In genomic region chr6:1820165-1820564, GRCh38 we compare ENCODE assay signal across 23 cellular contexts.
DNase-seq lines count a peak whose midpoint lies in the region; ATAC-seq, FAIRE-seq and TF ChIP-seq lines count a peak whose summit lies in the region.
"Had no signal": no experiment of that assay in that cellular context is flagged by ENCODE, and none has a peak within 500 bp of the region (broad histone marks: within the 10 kb centered on the region; RNA-seq: fewer than 3 reads in every experiment).

No MANE protein-coding gene starts in this region.

- DNase-seq in GM04504 (ENCODE audit: low read depth) (peak; percentile 43), astrocyte (ENCODE audit: low read depth) (peak; percentile 47), glomerular visceral epithelial cell (ENCODE audit: extremely low spot score) (peak; percentile 7), NCI-H1048 (lab: John Stamatoyannopoulos, UW) (no peak), GM10266 (ENCODE audit: extremely low spot score) (no peak)
- DNase-seq in stimulated activated CD4-positive, alpha-beta T cell treated with anti-CD3 and anti-CD28 coated beads, Interleukin-12 subunit alpha, Interleukin-12 subunit beta, amount 100 ng/mL, for 4 hours: no peak
- DNase-seq: activated CD4-positive, alpha-beta T cell treated with anti-CD3 and anti-CD28 coated beads, Interleukin-2, amount 10 ng/mL, durations not matched to agents 24 days and 14 days; activated CD8-positive, alpha-beta memory T cell treated with anti-CD3 and anti-CD28 coated beads, Interleukin-2, amount 50 U/mL, for 48 hours; aorta; CD4-positive, CD25-positive, alpha-beta regulatory T cell; cortex of kidney; DMS53; immature natural killer cell; naive thymus-derived CD4-positive, alpha-beta T cell; NCI-H1694 treated with DMSO at 0.1 percent for 48 hours; NCI-H345; posterior cingulate gyrus; small intestine; stimulated activated CD8-positive, alpha-beta memory T cell treated with anti-CD3 and anti-CD28 coated beads, Interleukin-4, amount 100 ng/mL, for 48 hours; T-cell had no signal

- H3K4me1 Mint-ChIP-seq in astrocyte (ENCODE audit: low read depth, unreplicated experiment): peaks cover 4% of the 10 kb centered on the region
- H3K4me1 Mint-ChIP-seq: activated CD4-positive, alpha-beta T cell treated with anti-CD3 and anti-CD28 coated beads, Interleukin-2, amount 10 ng/mL, durations not matched to agents 24 days and 14 days; immature natural killer cell had no signal

- no peaks in the 10 kb centered on the region for H3K27me3 Mint-ChIP-seq in astrocyte (ENCODE audit: low read depth, unreplicated experiment)
- H3K27me3 Mint-ChIP-seq: activated CD4-positive, alpha-beta T cell treated with anti-CD3 and anti-CD28 coated beads, Interleukin-2, amount 10 ng/mL, durations not matched to agents 24 days and 14 days; CD4-positive, CD25-positive, alpha-beta regulatory T cell; IgD-negative memory B cell; naive thymus-derived CD4-positive, alpha-beta T cell; T-cell had no signal

- H3K9ac ChIP-seq in astrocyte (ENCODE audit: low read length): no peak overlapping the region

- FAIRE-seq in astrocyte (lab: Jason Lieb, UNC): no peak
- FAIRE-seq: small intestine had no signal

- ATAC-seq in GM21528 (IDR thresholded peaks at IDR 0.05; ENCODE audit: low FRiP score, unreplicated experiment): no peak
- ATAC-seq: naive thymus-derived CD4-positive, alpha-beta T cell; T-cell had no signal

- TF ChIP-seq CTCF in astrocyte (IDR thresholded peaks at IDR 0.05; ENCODE audit: insufficient read depth, low read depth, low read length) (no peak), GM10266 (IDR thresholded peaks at IDR 0.05; ENCODE audit: control insufficient read depth, insufficient read depth, low read depth, missing control alignments) (no peak)

- H3K4me3 ChIP-seq in astrocyte (ENCODE audit: insufficient read depth, low read depth, low read length): no peak overlapping the region
- H3K4me3 ChIP-seq: suprapubic skin had no signal

- no peaks in the 10 kb centered on the region for H3K9me3 ChIP-seq in astrocyte (ENCODE audit: insufficient read depth, low read depth, low read length)
- H3K9me3 ChIP-seq: suprapubic skin had no signal

- no peak overlapping the region for H3K27ac Mint-ChIP-seq in astrocyte (ENCODE audit: unreplicated experiment)
- H3K27ac Mint-ChIP-seq: activated CD4-positive, alpha-beta T cell treated with anti-CD3 and anti-CD28 coated beads, Interleukin-2, amount 10 ng/mL, durations not matched to agents 24 days and 14 days; CD4-positive, CD25-positive, alpha-beta regulatory T cell; IgD-negative memory B cell; immature natural killer cell; naive thymus-derived CD4-positive, alpha-beta T cell; T-cell had no signal

- no peak overlapping the region for H3K4me3 Mint-ChIP-seq in astrocyte (ENCODE audit: unreplicated experiment)
- H3K4me3 Mint-ChIP-seq: activated CD4-positive, alpha-beta T cell treated with anti-CD3 and anti-CD28 coated beads, Interleukin-2, amount 10 ng/mL, durations not matched to agents 24 days and 14 days; CD4-positive, CD25-positive, alpha-beta regulatory T cell; IgD-negative memory B cell; immature natural killer cell; naive thymus-derived CD4-positive, alpha-beta T cell; T-cell had no signal

- H3K36me3 Mint-ChIP-seq in astrocyte (ENCODE audit: low read depth, unreplicated experiment): no peaks in the 10 kb centered on the region
- H3K36me3 Mint-ChIP-seq: IgD-negative memory B cell had no signal

- H4K20me1 ChIP-seq in astrocyte (ENCODE audit: insufficient read depth, low read length): no peaks in the 10 kb centered on the region

- H3K79me2 ChIP-seq in astrocyte (ENCODE audit: insufficient read depth, low read length): no peaks in the 10 kb centered on the region

- no peak overlapping the region for H3K4me2 ChIP-seq in astrocyte (ENCODE audit: low read length)

- no peak overlapping the region for H3K27ac ChIP-seq in astrocyte (ENCODE audit: low read depth, low read length)
- H3K27ac ChIP-seq: suprapubic skin had no signal

- peaks cover 6% of the 10 kb centered on the region for H3K4me1 ChIP-seq in astrocyte (ENCODE audit: insufficient read depth, low read length)

- no peaks in the 10 kb centered on the region for H3K9me3 Mint-ChIP-seq in astrocyte (ENCODE audit: unreplicated experiment)
- H3K9me3 Mint-ChIP-seq: activated CD4-positive, alpha-beta T cell treated with anti-CD3 and anti-CD28 coated beads, Interleukin-2, amount 10 ng/mL, durations not matched to agents 24 days and 14 days; CD4-positive, CD25-positive, alpha-beta regulatory T cell; IgD-negative memory B cell; immature natural killer cell; T-cell had no signal

- no peak overlapping the region for H2AFZ ChIP-seq in astrocyte (ENCODE audit: low read depth, low read length)

- no peaks in the 10 kb centered on the region for H3K27me3 ChIP-seq in astrocyte (ENCODE audit: insufficient read depth, low read length)
- H3K27me3 ChIP-seq: suprapubic skin had no signal

- H3K36me3 ChIP-seq in astrocyte (ENCODE audit: insufficient read depth, low read length): no peaks in the 10 kb centered on the region
- H3K36me3 ChIP-seq: suprapubic skin had no signal

Comparison
In these comparisons a context has a peak if more than half of its experiments do, and no peak if none do; other contexts are left out.
1. DNase-seq: peak in GM04504 (single experiment), astrocyte (single experiment) and glomerular visceral epithelial cell (single experiment); none in NCI-H1048 (single experiment), stimulated activated CD4-positive, alpha-beta T cell treated with anti-CD3 and anti-CD28 coated beads, Interleukin-12 subunit alpha, Interleukin-12 subunit beta, amount 100 ng/mL, for 4 hours (single experiment) and GM10266 (single experiment).